In the genomic region with DNA sequence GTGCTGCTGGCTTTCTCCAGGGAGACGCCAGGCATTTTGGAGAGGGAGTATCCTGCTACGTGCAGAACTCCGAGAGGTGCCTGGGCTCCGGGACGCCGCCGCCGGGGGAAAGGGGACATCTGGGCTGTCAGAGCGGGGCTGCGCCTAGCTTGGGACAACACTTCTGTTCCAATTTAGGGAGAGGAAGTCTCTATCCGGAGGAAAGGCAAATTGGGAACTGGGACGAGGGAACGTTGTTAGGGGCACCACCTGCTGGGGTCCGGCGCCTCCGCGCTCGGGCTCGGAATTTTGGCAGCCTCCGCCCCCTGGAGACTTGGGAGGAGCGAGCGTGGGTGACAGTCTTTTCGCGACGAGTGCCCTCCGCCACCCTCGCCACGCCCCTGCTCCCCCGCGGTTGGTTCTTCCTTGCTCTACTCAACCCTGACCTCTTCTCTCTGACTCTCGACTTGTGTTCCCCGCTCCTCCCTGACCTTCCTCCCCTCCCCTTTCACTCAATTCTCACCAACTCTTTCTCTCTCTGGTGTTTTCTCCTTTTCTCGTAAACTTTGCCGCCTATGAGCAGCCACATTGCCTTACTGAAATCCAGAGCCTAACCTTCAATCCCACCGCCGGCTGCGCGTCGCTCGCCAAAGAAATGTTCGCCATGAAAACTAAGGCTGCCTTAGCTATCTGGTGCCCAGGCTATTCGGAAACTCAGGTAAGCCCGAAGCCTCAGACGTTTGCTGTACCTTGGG, we compare ENCODE assay signal across 9 cellular contexts. TPM values are rescaled to one million over a fixed set of nuclear protein-coding genes. Genes with fewer than 3 reads are reported as not detected.
DNase-seq lines count a peak whose midpoint lies in the region; ATAC-seq and TF ChIP-seq lines count a peak whose summit lies in the region.
"Had no signal": no experiment of that assay in that cellular context is flagged by ENCODE, and none has a peak within 500 bp of the region (broad histone marks: within the 10 kb centered on the region; RNA-seq: fewer than 3 reads in every experiment).

No MANE protein-coding gene starts in this region.

- ATAC-seq in GM21528 (IDR thresholded peaks at IDR 0.05; ENCODE audit: low FRiP score, unreplicated experiment) (peak; percentile 87), IMR-90 (ENCODE audit: low read depth) (peak; percentile 81), body of pancreas (peak; percentile 62)

- peak overlapping the region; percentile 59 for H3K9ac ChIP-seq in IMR-90 (ENCODE audit: low read depth, low read length)
- H3K9ac ChIP-seq: KMS-11 had no signal

- peak overlapping the region; percentile 48 to 56 for H3K4me3 ChIP-seq in CD4-positive, alpha-beta memory T cell (ENCODE audit: low read length in 2 of 2)
- peak overlapping the region; percentile 53 for H3K4me3 ChIP-seq in IMR-90 (ENCODE audit: insufficient read depth, low read depth, low read length)
- H3K4me3 ChIP-seq in body of pancreas = peak overlapping the region; percentile 3 to 6

- H3K4me2 ChIP-seq in IMR-90 (ENCODE audit: low read depth, low read length) = peak overlapping the region; percentile 89
- H3K4me2 ChIP-seq: KMS-11 had no signal

- no peak overlapping the region for H3K27ac ChIP-seq in CD4-positive, alpha-beta memory T cell (ENCODE audit: low read depth, low read length)
- H3K27ac ChIP-seq in IMR-90 (ENCODE audit: insufficient read depth, low read length) (peak overlapping the region; percentile 21), body of pancreas (no peak overlapping the region)
- H3K27ac ChIP-seq: KMS-11 had no signal

- intact Hi-C loops in CD4-positive, alpha-beta memory T cell (cut with micrococcal nuclease) = no loop called here
- intact Hi-C loops in IMR-90 (cut with micrococcal nuclease) = loop anchor here (1.0 to 5.0 kb wide), 4 partner anchors 156 to 316 kb away; no protein-coding TSS in a partner anchor
- intact Hi-C loops in body of pancreas (cut with DNase I) = no loop called here

- no peak overlapping the region for H2BK5ac ChIP-seq in IMR-90 (ENCODE audit: low read depth, low read length, poor library complexity, severe bottlenecking)

- H2BK20ac ChIP-seq in IMR-90 (ENCODE audit: low read depth, low read length) = peak overlapping the region; percentile 28

- CTCF ChIA-PET in CD4-positive, alpha-beta memory T cell (lab: Charles Lee; ENCODE audit: partially characterized antibody) = interaction anchor here (1.4 kb wide), 1 partner anchor 11 kb away, joined by 3 read pairs; no protein-coding TSS in a partner anchor
- CTCF ChIA-PET in IMR-90 (lab: Yijun Ruan, JAX) = no interaction called here

- H3K14ac ChIP-seq in IMR-90 (replicated peaks; ENCODE audit: low read depth, low read length) = peak overlapping the region; percentile 91

- H4K8ac ChIP-seq in IMR-90 (ENCODE audit: low read depth in 2 of 2, low read length in 2 of 2) = peak overlapping the region; percentile 3 to 6; a peak in 2 of 4 replicates

- peak overlapping the region; percentile 84 to 97 (median 88) for H3K4me3 Mint-ChIP-seq in CD4-positive, alpha-beta memory T cell

- H2AK9ac ChIP-seq in IMR-90 (replicated peaks; ENCODE audit: low read depth, low read length, poor library complexity) = peak overlapping the region; percentile 33

- H3K36me3 ChIP-seq in CD4-positive, alpha-beta memory T cell (ENCODE audit: insufficient read depth, low read length) = no peaks in the 10 kb centered on the region
- H3K36me3 ChIP-seq in IMR-90 (ENCODE audit: control insufficient read depth, insufficient read depth, low read length) = no peaks in the 10 kb centered on the region
- H3K36me3 ChIP-seq in body of pancreas (replicated peaks in 1 of 2; ENCODE audit: insufficient read depth in 1 of 2, low read depth in 2 of 2) = no peaks in the 10 kb centered on the region

- peaks cover 4% of the 10 kb centered on the region in 2 experiments; a peak in 1 of 4 replicates for H3K79me1 ChIP-seq in IMR-90 (ENCODE audit: low read depth in 1 of 2, low read length in 2 of 2)

- peak overlapping the region; percentile 75 for H3K4ac ChIP-seq in IMR-90 (ENCODE audit: low read depth, low read length)

- no peaks in the 10 kb centered on the region for H3K36me3 Mint-ChIP-seq in CD4-positive, alpha-beta memory T cell

- no TSS peak for BruUV-seq in IMR-90 (replicated peaks; lab: Mats Ljungman, UMichigan)

- POLR2A ChIA-PET in CD4-positive, alpha-beta memory T cell (lab: Charles Lee; ENCODE audit: partially characterized antibody) = no interaction called here
- POLR2A ChIA-PET in IMR-90 (lab: Charles Lee; ENCODE audit: unreplicated experiment) = no interaction called here

- H3K27ac Mint-ChIP-seq in CD4-positive, alpha-beta memory T cell = peak overlapping the region in 2 of 7 donors; percentile 64 to 73

- H3K4me1 Mint-ChIP-seq in CD4-positive, alpha-beta memory T cell = peaks cover 15 to 27% (median 27%) of the 10 kb centered on the region in 4 donors

- WGBS in IMR-90 (ENCODE audit: extremely low coverage in 2 of 2, insufficient read length in 1 of 2), 2 experiments = 2% methylated on average over 9 of the region's 44 CpGs; no CpG with 5 or more reads in 1 of the 2 experiments
- WGBS in body of pancreas, 2 donors = 2% methylated on average over 30 to 44 of the region's 44 CpGs

- no peaks in the 10 kb centered on the region for H4K20me1 ChIP-seq in IMR-90 (ENCODE audit: insufficient read depth, low read length)

- H2AK5ac ChIP-seq in IMR-90 (ENCODE audit: low read depth, low read length) = no peak overlapping the region

- peaks cover 24% of the 10 kb centered on the region for H3K4me1 ChIP-seq in CD4-positive, alpha-beta memory T cell (ENCODE audit: insufficient read depth, low read length)
- H3K4me1 ChIP-seq in IMR-90 (ENCODE audit: control insufficient read depth, insufficient read depth, low read length) = peaks cover 12% of the 10 kb centered on the region
- H3K4me1 ChIP-seq in body of pancreas = peaks cover 12% of the 10 kb centered on the region

- peaks cover 5% of the 10 kb centered on the region; the same call in 1 of the 2 replicates for H3K9me1 ChIP-seq in IMR-90 (ENCODE audit: insufficient read depth, low read length)

- peak overlapping the region; percentile 74 for H3K23ac ChIP-seq in IMR-90 (ENCODE audit: low read depth, low read length)

- peaks cover 55 to 75% of the 10 kb centered on the region in 2 donors for H3K27me3 Mint-ChIP-seq in CD4-positive, alpha-beta memory T cell

- peak overlapping the region; percentile 13 for H3K18ac ChIP-seq in IMR-90 (ENCODE audit: low read depth, low read length)

- H4K91ac ChIP-seq in IMR-90 (ENCODE audit: insufficient read depth, low read depth, low read length) = peak overlapping the region; percentile 72

- peaks cover 0 to 2% (median 0%) of the 10 kb centered on the region in 8 donors for H3K9me3 Mint-ChIP-seq in CD4-positive, alpha-beta memory T cell

- peaks cover 31% of the 10 kb centered on the region for H3K27me3 ChIP-seq in CD4-positive, alpha-beta memory T cell (ENCODE audit: insufficient read depth, low read length)
- H3K27me3 ChIP-seq in IMR-90 (ENCODE audit: control insufficient read depth, insufficient read depth, low read length) (no peaks in the 10 kb centered on the region), body of pancreas (no peaks in the 10 kb centered on the region)

- H4K5ac ChIP-seq in IMR-90 (ENCODE audit: low read depth, low read length) = peak overlapping the region; percentile 53

- in situ Hi-C loops in IMR-90 (cut with MboI; ENCODE audit: low sequenced_read_pairs) = no loop called here

- TF ChIP-seq CTCF in IMR-90 (conservative IDR thresholded peaks at IDR 0.05; ENCODE audit: low read depth, low read length) (no peak), body of pancreas (IDR thresholded peaks at IDR 0.05) (no peak)

- no peak for TF ChIP-seq POLR2A in IMR-90 (IDR thresholded peaks at IDR 0.05; ENCODE audit: low read depth, low read length)
- TF ChIP-seq POLR2A in body of pancreas (IDR thresholded peaks at IDR 0.05) = no peak

- peak overlapping the region; percentile 46; the same call in 2 of the 3 replicates for H2BK15ac ChIP-seq in IMR-90 (ENCODE audit: low read depth, low read length)

- H2AFZ ChIP-seq in IMR-90 (replicated peaks; ENCODE audit: low read length, poor library complexity) = peak overlapping the region; percentile 89

- peak overlapping the region; percentile 59; the same call in 1 of the 2 replicates for H3K56ac ChIP-seq in IMR-90 (ENCODE audit: extremely low read depth, insufficient read depth, low read length)

- TF ChIP-seq RAD21 in IMR-90 (IDR thresholded peaks at IDR 0.05; ENCODE audit: low read length) = peak; percentile 16; the same call in 1 of the 2 replicates

- H2BK120ac ChIP-seq in IMR-90 (ENCODE audit: low read depth, low read length) = peak overlapping the region; percentile 56

- dilution Hi-C loops in IMR-90 (cut with HindIII; ENCODE audit: low sequenced_read_pairs, unreplicated experiment) = no loop called here

- peak; percentile 22 to 54 (median 30) for DNase-seq in CD4-positive, alpha-beta memory T cell
- peak; percentile 28 for DNase-seq in IMR-90
- peak; percentile 34 for DNase-seq in T-helper 9 cell
- peak; percentile 15 to 48 (median 23) for DNase-seq in body of pancreas
- peak; percentile 88 for DNase-seq in islet precursor cell
- peak; percentile 23 to 55 for DNase-seq in stimulated activated CD4-positive, alpha-beta T cell treated with anti-CD3 and anti-CD28 coated beads, Interleukin-15, amount 100 ng/mL, for 48 hours (ENCODE audit: low read depth in 2 of 2)
- DNase-seq in GM19238 (ENCODE audit: insufficient read length, low spot score) = no peak

- H3K9me3 ChIP-seq in CD4-positive, alpha-beta memory T cell (ENCODE audit: control insufficient read depth in 1 of 2, low read length in 2 of 2) = no peaks in the 10 kb centered on the region
- H3K9me3 ChIP-seq in IMR-90 (ENCODE audit: control insufficient read depth, insufficient read depth, low read length) (no peaks in the 10 kb centered on the region), body of pancreas (no peaks in the 10 kb centered on the region)

TF ChIP-seq in IMR-90, 13 proteins besides CTCF, POLR2A, EP300 and RAD21 (continues in another document):
- TF ChIP-seq CHD1 (IDR thresholded peaks at IDR 0.05; ENCODE audit: low read depth, low read length) = no peak

RNA-seq across cellular contexts. Expression of a gene that starts 1.6 kb away (rescaled TPM):
- not detected for total RNA-seq in CD4-positive, alpha-beta memory T cell
- polyA plus RNA-seq in CD4-positive, alpha-beta memory T cell = not detected
- total RNA-seq in IMR-90 (2012; rRNA removed) (0.28 and 0.54 TPM in 2 replicates), body of pancreas (under 1 TPM in 1 of 2 donors, not detected in 1; 0.26 TPM)
- polyA plus RNA-seq in IMR-90 (2012; rRNA removed) = 0.93 and 1.6 TPM in 2 replicates
- 0.24 and 0.36 TPM in 2 replicates for polyA plus RNA-seq in IMR-90 (2012; cell fraction: cytosol; rRNA removed)
- 0.09 and 1.1 TPM in 2 replicates for polyA plus RNA-seq in IMR-90 (2012; cell fraction: nucleus; rRNA removed; ENCODE audit: low replicate concordance)

RNA-seq across cellular contexts. Expression of a gene that starts 19.0 kb away (rescaled TPM):
- total RNA-seq in CD4-positive, alpha-beta memory T cell = 10 to 100 TPM; 26.3 to 27.6 TPM
- 10 to 100 TPM; 11.7 to 22.0 TPM for polyA plus RNA-seq in CD4-positive, alpha-beta memory T cell
- 87.8 and 111 TPM in 2 replicates for total RNA-seq in IMR-90 (2012; rRNA removed)
- 9.4 and 11.9 TPM in 2 replicates for polyA plus RNA-seq in IMR-90 (2012; rRNA removed)
- 2.5 and 2.6 TPM in 2 replicates for polyA plus RNA-seq in IMR-90 (2012; cell fraction: cytosol; rRNA removed)
- polyA plus RNA-seq in IMR-90 (2012; cell fraction: nucleus; rRNA removed; ENCODE audit: low replicate concordance) = 3.3 and 21.3 TPM in 2 replicates
- 10 to 100 TPM; 11.9 to 16.1 TPM for total RNA-seq in body of pancreas
